8 cellular contexts compared by ENCODE assay signal in genomic region chr13:40665061-40665753, GRCh38. TPM values are rescaled to one million over a fixed set of nuclear protein-coding genes. Genes with fewer than 3 reads are reported as not detected.
DNase-seq lines count a peak whose midpoint lies in the region; ATAC-seq, FAIRE-seq and TF ChIP-seq lines count a peak whose summit lies in the region.

No MANE protein-coding gene starts in this region.

- no peaks in the 10 kb centered on the region for H3K27me3 Mint-ChIP-seq in activated T-helper 17 cell treated with anti-CD3 and anti-CD28 coated beads, Interleukin-2, amount 50 U/mL, for 72 hours

- peaks cover 47% of the 10 kb centered on the region for H3K36me3 Mint-ChIP-seq in activated T-helper 17 cell treated with anti-CD3 and anti-CD28 coated beads, Interleukin-2, amount 50 U/mL, for 72 hours (ENCODE audit: low read depth)

- peak overlapping the region; percentile 87 for H3K27ac Mint-ChIP-seq in activated T-helper 17 cell treated with anti-CD3 and anti-CD28 coated beads, Interleukin-2, amount 50 U/mL, for 72 hours

- H3K4me1 Mint-ChIP-seq in activated T-helper 17 cell treated with anti-CD3 and anti-CD28 coated beads, Interleukin-2, amount 50 U/mL, for 72 hours = peaks cover 9% of the 10 kb centered on the region

- DNase-seq in BE2C = peak; percentile 11
- peak; percentile 33 for DNase-seq in MG63
- peak; percentile 40 to 72 for DNase-seq in frontal cortex (ENCODE audit: low spot score in 2 of 2)
- peak; percentile 64 to 82 for DNase-seq in aorta
- no peak for DNase-seq in OCI-M2 (lab: John Stamatoyannopoulos, UW; ENCODE audit: unreplicated experiment)

- H3K4me1 ChIP-seq in BE2C = no peaks in the 10 kb centered on the region
- peaks cover 22% of the 10 kb centered on the region for H3K4me1 ChIP-seq in neuron (ENCODE audit: insufficient read depth, low read length)
- H3K4me1 ChIP-seq in aorta (ENCODE audit: control insufficient read depth in 1 of 2, insufficient read depth in 2 of 2, low read length in 2 of 2) = peaks cover 0 to 1% of the 10 kb centered on the region in 2 donors

- no peak for FAIRE-seq in frontal cortex (lab: Jason Lieb, UNC)

- intact Hi-C loops in aorta (cut with DNase I) = loop anchor here (5.0 to 10.0 kb wide), 5 partner anchors 190 to 598 kb away; no protein-coding TSS in a partner anchor

- peak overlapping the region; percentile 96 for H3K4me3 Mint-ChIP-seq in activated T-helper 17 cell treated with anti-CD3 and anti-CD28 coated beads, Interleukin-2, amount 50 U/mL, for 72 hours

- peaks cover 41% of the 10 kb centered on the region for H3K27me3 ChIP-seq in BE2C
- no peaks in the 10 kb centered on the region for H3K27me3 ChIP-seq in MG63
- H3K27me3 ChIP-seq in neuron (ENCODE audit: insufficient read depth, low read length) = no peaks in the 10 kb centered on the region
- no peaks in the 10 kb centered on the region for H3K27me3 ChIP-seq in aorta (ENCODE audit: control insufficient read depth in 1 of 2, insufficient read depth in 2 of 2, low read length in 1 of 2)

- 0 to 1% methylated on average over 58 to 83 of the region's 83 CpGs for WGBS in aorta, 2 donors

- H2AFZ ChIP-seq in neuron (ENCODE audit: low read depth, low read length) = peak overlapping the region; percentile 97

- TF ChIP-seq CTCF in BE2C (IDR thresholded peaks at IDR 0.05; ENCODE audit: low read depth, low read length) = no peak

- H3K9me3 ChIP-seq in BE2C = no peaks in the 10 kb centered on the region
- no peaks in the 10 kb centered on the region for H3K9me3 ChIP-seq in MG63
- no peaks in the 10 kb centered on the region for H3K9me3 ChIP-seq in neuron (ENCODE audit: low read length)
- H3K9me3 ChIP-seq in aorta (ENCODE audit: control insufficient read depth, low read length) = no peaks in the 10 kb centered on the region

- H3K9me3 Mint-ChIP-seq in activated T-helper 17 cell treated with anti-CD3 and anti-CD28 coated beads, Interleukin-2, amount 50 U/mL, for 72 hours = no peaks in the 10 kb centered on the region

- peak overlapping the region; percentile 80 to 93 for H3K27ac ChIP-seq in aorta (ENCODE audit: low read depth in 1 of 2, low read length in 2 of 2)

- H3K4me3 ChIP-seq in BE2C (ENCODE audit: low read depth, low read length) (peak overlapping the region; percentile 44), MG63 (peak overlapping the region; percentile 68), neuron (ENCODE audit: low read length) (peak overlapping the region; percentile 78), aorta (ENCODE audit: low read length in 2 of 2) (peak overlapping the region; percentile 78 to 81)

- H3K36me3 ChIP-seq in BE2C (no peaks in the 10 kb centered on the region), MG63 (no peaks in the 10 kb centered on the region), neuron (ENCODE audit: insufficient read depth, low read length) (no peaks in the 10 kb centered on the region), aorta (ENCODE audit: control insufficient read depth in 1 of 2, insufficient read depth in 2 of 2, low read length in 1 of 2) (no peaks in the 10 kb centered on the region)

- ATAC-seq in GM19455 (IDR thresholded peaks at IDR 0.05; ENCODE audit: unreplicated experiment) (peak; percentile 11), aorta (ENCODE audit: low FRiP score) (peak; percentile 21)
- peak; percentile 1 for ATAC-seq in activated T-helper 17 cell treated with anti-CD3 and anti-CD28 coated beads, Interleukin-2, amount 50 U/mL, for 72 hours (replicated peaks)

RNA-seq across cellular contexts. Expression of gene FOXO1, which starts 1.2 kb away (rescaled TPM):
- 0.09 TPM for polyA plus RNA-seq in BE2C (2012; ENCODE audit: insufficient read depth, insufficient read length, low read depth)
- total RNA-seq in MG63 (2014; rRNA removed; shearing (Covaris generic); ENCODE audit: low replicate concordance) = 1.7 and 2.4 TPM in 2 replicates
- 10 to 100 TPM; 32.0 to 48.9 TPM for total RNA-seq in activated T-helper 17 cell treated with anti-CD3 and anti-CD28 coated beads, Interleukin-2, amount 50 U/mL, for 72 hours
- total RNA-seq in frontal cortex (9.8 TPM), aorta (10 to 100 TPM; 30.4 to 33.4 TPM)
- polyA plus RNA-seq in aorta = 1 to 10 TPM; 4.1 to 8.2 TPM
